In the genomic region with DNA sequence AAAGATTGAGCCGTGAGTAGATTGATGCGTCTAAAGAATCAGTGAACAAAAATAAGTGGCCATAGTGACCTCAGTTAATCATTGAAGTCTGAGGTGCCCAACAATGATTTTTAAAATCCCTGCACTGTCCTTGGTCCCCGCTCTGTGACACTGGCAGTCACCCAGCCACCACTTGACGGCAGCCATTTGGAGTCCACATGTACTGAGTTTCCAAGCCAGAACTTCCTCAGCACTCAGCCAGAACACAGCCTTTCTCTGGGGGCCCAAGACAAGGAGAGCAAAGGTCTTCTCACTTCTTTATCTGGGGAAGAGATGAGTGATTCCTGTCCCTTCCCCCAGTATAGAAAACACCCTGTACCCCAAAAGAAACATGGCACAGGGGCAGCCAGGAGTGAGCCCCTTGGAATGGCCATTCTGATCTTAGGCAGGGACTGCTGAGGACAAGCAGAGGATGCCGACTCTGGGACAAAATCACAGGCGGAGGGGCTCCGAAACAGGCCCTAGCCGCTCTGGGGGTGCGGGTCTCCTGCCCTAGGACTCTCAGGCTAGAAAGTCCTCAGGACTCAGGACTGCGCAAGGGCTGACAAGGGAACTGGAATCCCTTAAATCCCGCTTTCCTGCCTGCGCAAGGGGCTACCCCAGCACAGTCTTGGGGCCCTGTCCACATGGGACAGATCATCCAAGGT, we compare ENCODE assay signal across 12 cellular contexts. TPM values are rescaled to one million over a fixed set of nuclear protein-coding genes. Genes with fewer than 3 reads are reported as not detected.
DNase-seq lines count a peak whose midpoint lies in the region; ATAC-seq and TF ChIP-seq lines count a peak whose summit lies in the region.
"Had no signal": no experiment of that assay in that cellular context is flagged by ENCODE, and none has a peak within 500 bp of the region (broad histone marks: within the 10 kb centered on the region; RNA-seq: fewer than 3 reads in every experiment).

No MANE protein-coding gene starts in this region.

- H3K4me2 ChIP-seq in HCT116 (ENCODE audit: low read length) (peak overlapping the region; percentile 99), smooth muscle cell (peak overlapping the region; percentile 96)

- DNase-seq in HCT116 (ENCODE audit: low read depth, low spot score) (no peak), smooth muscle cell (lab: John Stamatoyannopoulos, UW; ENCODE audit: unreplicated experiment) (no peak), iPS-NIHi11 (ENCODE audit: low spot score) (no peak), ascending aorta (ENCODE audit: low spot score in 2 of 2) (no peak), dermis blood vessel endothelial cell (no peak)
- DNase-seq: erythroblast; NK-92 treated with Interleukin-12 subunit alpha and Interleukin-12 subunit beta, amount 100 ng/mL, for 24 hours had no signal

- peaks cover 3 to 4% of the 10 kb centered on the region in 2 experiments; a peak in 3 of 4 replicates for H3K36me3 ChIP-seq in HCT116 (ENCODE audit: control insufficient read depth in 1 of 2, insufficient read depth in 2 of 2, low read length in 2 of 2)
- H3K36me3 ChIP-seq in iPS-15b (ENCODE audit: control insufficient read depth, insufficient read depth, low read length) = no peaks in the 10 kb centered on the region
- no peaks in the 10 kb centered on the region for H3K36me3 ChIP-seq in smooth muscle cell (ENCODE audit: low read depth)
- H3K36me3 ChIP-seq in ascending aorta = no peaks in the 10 kb centered on the region
- H3K36me3 ChIP-seq: cardiac muscle cell, thoracic aorta had no signal

- peak overlapping the region; percentile 42 for H3K4me3 Mint-ChIP-seq in activated T-helper 17 cell treated with anti-CD3 and anti-CD28 coated beads, Interleukin-2, amount 50 U/mL, for 72 hours

- no peak for TF ChIP-seq POLR2A in HCT116 (IDR thresholded peaks at IDR 0.05; ENCODE audit: borderline replicate concordance, extremely low read depth, insufficient read depth, insufficient read length)

- intact Hi-C loops in HCT116 (cut with micrococcal nuclease) = no loop called here
- intact Hi-C loops in ascending aorta (cut with DNase I) = no loop called here

- WGBS in smooth muscle cell (ENCODE audit: low lambda C conversion rate) = 91% methylated on average over 12 of the region's 12 CpGs

- H3K9me3 Mint-ChIP-seq in activated T-helper 17 cell treated with anti-CD3 and anti-CD28 coated beads, Interleukin-2, amount 50 U/mL, for 72 hours = no peaks in the 10 kb centered on the region

- RAD21 ChIA-PET in HCT116 (lab: Charles Lee; ENCODE audit: low non-redundant PET in 1 of 2, low total read pairs in 2 of 2, uncharacterized antibody in 2 of 2, unreplicated experiment in 2 of 2) = no interaction called here

- H3K9ac ChIP-seq in HCT116 (ENCODE audit: low read length) = peak overlapping the region; percentile 90
- no peak overlapping the region for H3K9ac ChIP-seq in iPS-15b (ENCODE audit: low read depth, low read length)
- H3K9ac ChIP-seq in smooth muscle cell (ENCODE audit: low read depth) = no peak overlapping the region

- POLR2A ChIA-PET in HCT116 (lab: Charles Lee) = no interaction called here

- H3K9me3 ChIP-seq in HCT116 (ENCODE audit: control insufficient read depth in 1 of 2, insufficient read depth in 1 of 2, low read depth in 1 of 2, low read length in 2 of 2) (no peaks in the 10 kb centered on the region), iPS-15b (ENCODE audit: control insufficient read depth, insufficient read depth, low read length) (no peaks in the 10 kb centered on the region), smooth muscle cell (replicated peaks; ENCODE audit: low read depth) (no peaks in the 10 kb centered on the region), ascending aorta (no peaks in the 10 kb centered on the region)
- H3K9me3 ChIP-seq: thoracic aorta had no signal

- no peaks in the 10 kb centered on the region for H3K27me3 ChIP-seq in HCT116 (ENCODE audit: insufficient read depth, low read length)
- H3K27me3 ChIP-seq in iPS-15b (ENCODE audit: control insufficient read depth, insufficient read depth, low read length) = peaks cover 32% of the 10 kb centered on the region
- H3K27me3 ChIP-seq in smooth muscle cell (ENCODE audit: low read depth) = peaks cover 52% of the 10 kb centered on the region
- H3K27me3 ChIP-seq in ascending aorta = no peaks in the 10 kb centered on the region

- H3K4me1 ChIP-seq in HCT116 (ENCODE audit: control insufficient read depth in 1 of 2, insufficient read depth in 2 of 2, low read length in 2 of 2) (peaks cover 14 to 36% of the 10 kb centered on the region in 2 experiments), iPS-15b (ENCODE audit: control insufficient read depth, insufficient read depth, low read length) (no peaks in the 10 kb centered on the region), smooth muscle cell (ENCODE audit: low read depth) (peaks cover 7% of the 10 kb centered on the region), ascending aorta (peaks cover 15 to 16% of the 10 kb centered on the region in 2 donors)

- no peak overlapping the region for H3K27ac Mint-ChIP-seq in activated T-helper 17 cell treated with anti-CD3 and anti-CD28 coated beads, Interleukin-2, amount 50 U/mL, for 72 hours

- H3K27ac ChIP-seq in HCT116 (ENCODE audit: low read depth, low read length) = peak overlapping the region; percentile 79; the same call in 1 of the 2 replicates
- no peak overlapping the region for H3K27ac ChIP-seq in smooth muscle cell (ENCODE audit: low read depth)
- H3K27ac ChIP-seq in ascending aorta = no peak overlapping the region
- H3K27ac ChIP-seq: cardiac muscle cell, thoracic aorta had no signal

- peak overlapping the region; percentile 65 to 97 for H3K4me3 ChIP-seq in HCT116 (replicated peaks in 1 of 2; ENCODE audit: low read depth in 1 of 2, low read length in 2 of 2)
- H3K4me3 ChIP-seq in iPS-15b (ENCODE audit: low read depth, low read length) = peak overlapping the region; percentile 62
- H3K4me3 ChIP-seq in smooth muscle cell = peak overlapping the region; percentile 66
- H3K4me3 ChIP-seq in ascending aorta = no peak overlapping the region

- peak; percentile 0; the same call in 1 of the 2 replicates for ATAC-seq in HCT116
- no peak for ATAC-seq in activated T-helper 17 cell treated with anti-CD3 and anti-CD28 coated beads, Interleukin-2, amount 50 U/mL, for 72 hours (replicated peaks)

- BruUV-seq in HCT116 (replicated peaks; lab: Mats Ljungman, UMichigan) = TSS peak; percentile 72

- H3K9me2 ChIP-seq in HCT116 (ENCODE audit: insufficient read depth) = no peaks in the 10 kb centered on the region

- TF ChIP-seq RAD21 in HCT116 (IDR thresholded peaks at IDR 0.05; ENCODE audit: low read depth) = no peak

- H3K36me3 Mint-ChIP-seq in activated T-helper 17 cell treated with anti-CD3 and anti-CD28 coated beads, Interleukin-2, amount 50 U/mL, for 72 hours (ENCODE audit: low read depth) = no peaks in the 10 kb centered on the region

- TF ChIP-seq CTCF in HCT116 (IDR thresholded peaks at IDR 0.05 in 2 of 3, conservative IDR thresholded peaks at IDR 0.05 in 1 of 3; ENCODE audit: borderline replicate concordance in 1 of 3, insufficient read depth in 1 of 3, low read depth in 2 of 3, low read length in 2 of 3) (no peak), smooth muscle cell (IDR thresholded peaks at IDR 0.05; ENCODE audit: borderline replicate concordance, insufficient read depth, poor library complexity, severe bottlenecking) (no peak), ascending aorta (IDR thresholded peaks at IDR 0.05) (no peak)

- CTCF ChIA-PET in HCT116 (lab: Charles Lee) = interaction anchor here (1.0 to 1.2 kb wide), 2 partner anchors 28 to 34 kb away, joined by 3 to 4 read pairs; no protein-coding TSS in a partner anchor

- H2AFZ ChIP-seq in HCT116 (ENCODE audit: low read depth, low read length, poor library complexity, severe bottlenecking) = no peak overlapping the region
- no peak overlapping the region for H2AFZ ChIP-seq in smooth muscle cell (ENCODE audit: low read depth)

- peaks cover 25% of the 10 kb centered on the region for H3K27me3 Mint-ChIP-seq in activated T-helper 17 cell treated with anti-CD3 and anti-CD28 coated beads, Interleukin-2, amount 50 U/mL, for 72 hours

- H3F3A ChIP-seq in smooth muscle cell (ENCODE audit: low read depth) = no peaks in the 10 kb centered on the region

- peaks cover 4% of the 10 kb centered on the region for H3K4me1 Mint-ChIP-seq in activated T-helper 17 cell treated with anti-CD3 and anti-CD28 coated beads, Interleukin-2, amount 50 U/mL, for 72 hours

- H4K20me1 ChIP-seq in HCT116 (ENCODE audit: insufficient read depth) (no peaks in the 10 kb centered on the region), smooth muscle cell (ENCODE audit: low read depth) (no peaks in the 10 kb centered on the region)

- peaks cover 18% of the 10 kb centered on the region; the same call in 1 of the 2 replicates for H3K79me2 ChIP-seq in HCT116 (ENCODE audit: insufficient read depth, low read length)
- H3K79me2 ChIP-seq in smooth muscle cell (ENCODE audit: low read depth) = no peaks in the 10 kb centered on the region

TF ChIP-seq in HCT116, 20 proteins besides CTCF, POLR2A, EP300 and RAD21 (continues in another document):
- TF ChIP-seq EGR1 (IDR thresholded peaks at IDR 0.05; ENCODE audit: low read depth) (no peak), POLR2AphosphoS5 (IDR thresholded peaks at IDR 0.05; ENCODE audit: low read depth, low read length) (no peak), ZNF274 (IDR thresholded peaks at IDR 0.05; ENCODE audit: low read depth, low read length) (no peak), SRF (IDR thresholded peaks at IDR 0.05; ENCODE audit: low read depth) (no peak), FOSL1 (IDR thresholded peaks at IDR 0.05; ENCODE audit: low read depth) (no peak)

RNA-seq across cellular contexts. Expression of gene PAK6, which starts 12.7 kb away (rescaled TPM):
- total RNA-seq in HCT116 (2021; ENCODE audit: unreplicated experiment) = 19.9 TPM
- polyA plus RNA-seq in HCT116 (2012) = 17.3 and 17.9 TPM in 2 replicates
- 1 to 10 TPM in 1 of 2 donors, under 1 TPM in 1; 0.42 to 1.4 TPM for total RNA-seq in activated T-helper 17 cell treated with anti-CD3 and anti-CD28 coated beads, Interleukin-2, amount 50 U/mL, for 72 hours
- 1.6 and 3.2 TPM in 2 replicates for total RNA-seq in smooth muscle cell
- 0.29 and 2.2 TPM in 2 replicates for polyA plus RNA-seq in smooth muscle cell
- total RNA-seq in ascending aorta = not detected
- not detected in 2 replicates for total RNA-seq in dermis blood vessel endothelial cell

RNA-seq across cellular contexts. Expression of gene ANKRD63, which starts 31.3 kb away (rescaled TPM):
- 0.89 TPM for total RNA-seq in HCT116 (2021; ENCODE audit: unreplicated experiment)
- 0.18 and 0.25 TPM in 2 replicates for polyA plus RNA-seq in HCT116 (2012)
- total RNA-seq in activated T-helper 17 cell treated with anti-CD3 and anti-CD28 coated beads, Interleukin-2, amount 50 U/mL, for 72 hours = not detected
- total RNA-seq in smooth muscle cell = not detected in 2 replicates
- polyA plus RNA-seq in smooth muscle cell = 0.15 TPM in 1 of 2 replicates, not detected in the other
- not detected for total RNA-seq in ascending aorta
- total RNA-seq in dermis blood vessel endothelial cell = not detected in 2 replicates
- total RNA-seq: skeletal muscle tissue, thoracic aorta had no signal

RNA-seq across cellular contexts. Expression of gene PLCB2, which starts 56.1 kb away (rescaled TPM):
- total RNA-seq in HCT116 (2021; ENCODE audit: unreplicated experiment) (2.8 TPM), smooth muscle cell (1.5 and 3.9 TPM in 2 replicates), ascending aorta (6.9 TPM), dermis blood vessel endothelial cell (under 0.01 and 0.05 TPM in 2 replicates)
- polyA plus RNA-seq in HCT116 (2012) = 1.7 TPM in 2 replicates
- 100 to 1,000 TPM; 111 to 116 TPM for total RNA-seq in activated T-helper 17 cell treated with anti-CD3 and anti-CD28 coated beads, Interleukin-2, amount 50 U/mL, for 72 hours
- 1.9 TPM in 1 of 2 replicates, not detected in the other for polyA plus RNA-seq in smooth muscle cell

Comparison
In these comparisons a context has a peak if more than half of its experiments do, and no peak if none do; other contexts are left out.
1. H3K4me3 ChIP-seq: peak in HCT116 (2 of 2), iPS-15b (single experiment) and smooth muscle cell (single experiment); none in ascending aorta (0 of 2).
2. RNA of gene PLCB2, which starts 56.1 kb away (total RNA-seq): 111 to 116 TPM in activated T-helper 17 cell treated with anti-CD3 and anti-CD28 coated beads, Interleukin-2, amount 50 U/mL, for 72 hours; 6.9 TPM in ascending aorta (single experiment), 2.8 TPM in HCT116 (single experiment), 1.5 to 3.9 TPM in smooth muscle cell and under 0.01 to 0.05 TPM in dermis blood vessel endothelial cell; every median in the first group is over 10 times any median in the second.